40 cellular contexts compared by ENCODE assay signal in genomic region chr11:79506124-79506523, GRCh38.
"Had no signal": no experiment of that assay in that cellular context is flagged by ENCODE, and none has a peak within 500 bp of the region (broad histone marks: within the 10 kb centered on the region; RNA-seq: fewer than 3 reads in every experiment).

No MANE protein-coding gene starts in this region.

- FAIRE-seq: astrocyte, bronchial epithelial cell had no signal

- ATAC-seq: activated naive CD4-positive, alpha-beta T cell treated with anti-CD3 and anti-CD28 coated beads, Interleukin-2, amount 50 U/mL, for 72 hours; activated naive CD8-positive, alpha-beta T cell treated with anti-CD3 and anti-CD28 coated beads, Interleukin-2, amount 50 U/mL, for 24 hours; activated T-cell treated with anti-CD3 and anti-CD28 coated beads, Interleukin-2, amount 50 U/mL, for 4 hours; activated T-cell treated with anti-CD3 and anti-CD28 coated beads, Interleukin-2, amount 50 U/mL, for 72 hours; activated T-helper 17 cell treated with anti-CD3 and anti-CD28 coated beads, Interleukin-2, amount 50 U/mL, for 72 hours; body of pancreas had no signal

- H3K36me3 Mint-ChIP-seq: activated naive CD4-positive, alpha-beta T cell treated with anti-CD3 and anti-CD28 coated beads, Interleukin-2, amount 10 ng/mL, durations not matched to agents 7 days and 5 days; activated naive CD4-positive, alpha-beta T cell treated with anti-CD3 and anti-CD28 coated beads, Interleukin-2, amount 50 U/mL, for 24 hours; activated naive CD4-positive, alpha-beta T cell treated with anti-CD3 and anti-CD28 coated beads, Interleukin-2, amount 50 U/mL, for 72 hours; activated naive CD8-positive, alpha-beta T cell; activated naive CD8-positive, alpha-beta T cell treated with anti-CD3 and anti-CD28 coated beads for 36 hours; activated naive CD8-positive, alpha-beta T cell treated with anti-CD3 and anti-CD28 coated beads, Interleukin-2, amount 10 ng/mL, durations not matched to agents 7 days and 5 days; brain had no signal

- H3K4me1 ChIP-seq: adrenal gland, body of pancreas, breast epithelium had no signal

- H3K36me3 ChIP-seq: adrenal gland, ascending aorta, brain microvascular endothelial cell, breast epithelium, cardiac muscle cell had no signal

- H3K27me3 ChIP-seq: adrenal gland, ascending aorta, body of pancreas, brain microvascular endothelial cell, cardiac muscle cell had no signal

- H3K27ac ChIP-seq: adrenal gland, ascending aorta, body of pancreas, brain microvascular endothelial cell, breast epithelium, cardiac muscle cell had no signal

- H3K27ac Mint-ChIP-seq: activated naive CD4-positive, alpha-beta T cell treated with anti-CD3 and anti-CD28 coated beads for 36 hours; activated naive CD4-positive, alpha-beta T cell treated with anti-CD3 and anti-CD28 coated beads, Interleukin-2, amount 10 ng/mL, durations not matched to agents 7 days and 5 days; activated naive CD4-positive, alpha-beta T cell treated with anti-CD3 and anti-CD28 coated beads, Interleukin-2, amount 50 U/mL, for 24 hours; activated naive CD4-positive, alpha-beta T cell treated with anti-CD3 and anti-CD28 coated beads, Interleukin-2, amount 50 U/mL, for 72 hours; activated naive CD8-positive, alpha-beta T cell; activated naive CD8-positive, alpha-beta T cell treated with anti-CD3 and anti-CD28 coated beads for 36 hours; activated naive CD8-positive, alpha-beta T cell treated with anti-CD3 and anti-CD28 coated beads, Interleukin-2, amount 10 ng/mL, durations not matched to agents 7 days and 5 days; activated naive CD8-positive, alpha-beta T cell treated with anti-CD3 and anti-CD28 coated beads, Interleukin-2, amount 50 U/mL, for 24 hours; activated T-cell treated with anti-CD3 and anti-CD28 coated beads, Interleukin-2, amount 50 U/mL, for 24 hours; activated T-cell treated with anti-CD3 and anti-CD28 coated beads, Interleukin-2, amount 50 U/mL, for 72 hours; activated T-helper 1 cell treated with anti-CD3 and anti-CD28 coated beads, Interleukin-12 subunit alpha, Interleukin-12 subunit beta, Interleukin-2, Interleukin-4 antibody, amounts not matched to agents 30 ng/mL and 10 ng/mL and 1 ng/mL, durations not matched to agents 14 hours and 24 hours and 36 hours; activated T-helper 17 cell treated with anti-CD3 and anti-CD28 coated beads, Interleukin-2, amount 50 U/mL, for 72 hours; activated T-helper 2 cell treated with anti-CD3 and anti-CD28 coated beads, Interferon-gamma antibody, Interleukin-2, Interleukin-4, amounts not matched to agents 10 μg/mL and 5 μg/mL and 100 μg/mL, durations not matched to agents 14 hours and 24 hours and 36 hours had no signal

- H3K9me3 Mint-ChIP-seq: activated naive CD4-positive, alpha-beta T cell treated with anti-CD3 and anti-CD28 coated beads, Interleukin-2, amount 10 ng/mL, durations not matched to agents 7 days and 5 days; activated naive CD4-positive, alpha-beta T cell treated with anti-CD3 and anti-CD28 coated beads, Interleukin-2, amount 50 U/mL, for 24 hours; activated naive CD8-positive, alpha-beta T cell treated with anti-CD3 and anti-CD28 coated beads for 36 hours; activated naive CD8-positive, alpha-beta T cell treated with anti-CD3 and anti-CD28 coated beads, Interleukin-2, amount 10 ng/mL, durations not matched to agents 7 days and 5 days; activated naive CD8-positive, alpha-beta T cell treated with anti-CD3 and anti-CD28 coated beads, Interleukin-2, amount 50 U/mL, for 24 hours; activated T-helper 1 cell treated with anti-CD3 and anti-CD28 coated beads, Interleukin-12 subunit alpha, Interleukin-12 subunit beta, Interleukin-2, Interleukin-4 antibody, amounts not matched to agents 30 ng/mL and 10 ng/mL and 1 ng/mL, durations not matched to agents 14 hours and 24 hours and 36 hours; activated T-helper 17 cell treated with anti-CD3 and anti-CD28 coated beads, Interleukin-2, amount 50 U/mL, for 72 hours; activated T-helper 2 cell treated with anti-CD3 and anti-CD28 coated beads, Interferon-gamma antibody, Interleukin-2, Interleukin-4, amounts not matched to agents 10 μg/mL and 5 μg/mL and 100 μg/mL, durations not matched to agents 14 hours and 24 hours and 36 hours had no signal

- H3K27me3 Mint-ChIP-seq: activated naive CD4-positive, alpha-beta T cell treated with anti-CD3 and anti-CD28 coated beads, Interleukin-2, amount 10 ng/mL, durations not matched to agents 7 days and 5 days; activated naive CD8-positive, alpha-beta T cell treated with anti-CD3 and anti-CD28 coated beads, Interleukin-2, amount 10 ng/mL, durations not matched to agents 7 days and 5 days; central memory CD8-positive, alpha-beta T cell had no signal

- H3K4me3 ChIP-seq: adrenal gland, ascending aorta, body of pancreas, breast epithelium, cardiac muscle cell had no signal

- H3K9me3 ChIP-seq: adrenal gland, ascending aorta, body of pancreas, breast epithelium had no signal

- DNase-seq: activated effector memory CD4-positive, alpha-beta T cell treated with anti-CD3 and anti-CD28 coated beads, Interleukin-2, amount 50 U/mL, for 16 hours; activated effector memory CD4-positive, alpha-beta T cell treated with Interleukin-2 at 50 U/mL for 16 hours; activated gamma-delta T cell; activated gamma-delta T cell treated with Interleukin-2 at 50 U/mL for 16 hours; activated naive CD4-positive, alpha-beta T cell; activated naive CD4-positive, alpha-beta T cell treated with anti-CD3 and anti-CD28 coated beads for 36 hours; activated naive CD4-positive, alpha-beta T cell treated with anti-CD3 and anti-CD28 coated beads, Interleukin-2, amount 10 ng/mL, durations not matched to agents 7 days and 5 days; activated naive CD4-positive, alpha-beta T cell treated with anti-CD3 and anti-CD28 coated beads, Interleukin-2, amount 50 U/mL, for 16 hours; activated naive CD4-positive, alpha-beta T cell treated with Interleukin-2 at 50 U/mL for 16 hours; activated naive CD8-positive, alpha-beta T cell treated with anti-CD3 and anti-CD28 coated beads for 36 hours; activated naive CD8-positive, alpha-beta T cell treated with anti-CD3 and anti-CD28 coated beads, Interleukin-2, amount 10 ng/mL, durations not matched to agents 7 days and 5 days; activated naive CD8-positive, alpha-beta T cell treated with anti-CD3 and anti-CD28 coated beads, Interleukin-2, amount 50 U/mL, for 24 hours; activated T-cell treated with anti-CD3 and anti-CD28 coated beads, Interleukin-2, amount 50 U/mL, for 1 hour; activated T-cell treated with anti-CD3 and anti-CD28 coated beads, Interleukin-2, amount 50 U/mL, for 24 hours; activated T-cell treated with anti-CD3 and anti-CD28 coated beads, Interleukin-2, amount 50 U/mL, for 4 hours; activated T-cell treated with anti-CD3 and anti-CD28 coated beads, Interleukin-2, amount 50 U/mL, for 48 hours; activated T-cell treated with anti-CD3 and anti-CD28 coated beads, Interleukin-2, amount 50 U/mL, for 72 hours; adrenal gland; amniotic stem cell; amygdala; anterior cingulate cortex; aorta; body of pancreas; brain microvascular endothelial cell; caudate nucleus; central memory CD4-positive, alpha-beta T cell; cerebellar nuclear complex had no signal

- H3K4me1 Mint-ChIP-seq: activated naive CD4-positive, alpha-beta T cell treated with anti-CD3 and anti-CD28 coated beads, Interleukin-2, amount 10 ng/mL, durations not matched to agents 7 days and 5 days; activated naive CD4-positive, alpha-beta T cell treated with anti-CD3 and anti-CD28 coated beads, Interleukin-2, amount 50 U/mL, for 24 hours; activated naive CD8-positive, alpha-beta T cell treated with anti-CD3 and anti-CD28 coated beads for 36 hours; activated naive CD8-positive, alpha-beta T cell treated with anti-CD3 and anti-CD28 coated beads, Interleukin-2, amount 10 ng/mL, durations not matched to agents 7 days and 5 days; activated naive CD8-positive, alpha-beta T cell treated with anti-CD3 and anti-CD28 coated beads, Interleukin-2, amount 50 U/mL, for 24 hours; activated T-helper 17 cell treated with anti-CD3 and anti-CD28 coated beads, Interleukin-2, amount 50 U/mL, for 72 hours; central memory CD8-positive, alpha-beta T cell had no signal

- H3K4me3 Mint-ChIP-seq: activated naive CD4-positive, alpha-beta T cell treated with anti-CD3 and anti-CD28 coated beads for 36 hours; activated naive CD4-positive, alpha-beta T cell treated with anti-CD3 and anti-CD28 coated beads, Interleukin-2, amount 10 ng/mL, durations not matched to agents 7 days and 5 days; activated naive CD4-positive, alpha-beta T cell treated with anti-CD3 and anti-CD28 coated beads, Interleukin-2, amount 50 U/mL, for 24 hours; activated naive CD8-positive, alpha-beta T cell; activated naive CD8-positive, alpha-beta T cell treated with anti-CD3 and anti-CD28 coated beads for 36 hours; activated naive CD8-positive, alpha-beta T cell treated with anti-CD3 and anti-CD28 coated beads, Interleukin-2, amount 10 ng/mL, durations not matched to agents 7 days and 5 days; activated naive CD8-positive, alpha-beta T cell treated with anti-CD3 and anti-CD28 coated beads, Interleukin-2, amount 50 U/mL, for 24 hours; activated T-cell treated with anti-CD3 and anti-CD28 coated beads, Interleukin-2, amount 50 U/mL, for 24 hours; activated T-cell treated with anti-CD3 and anti-CD28 coated beads, Interleukin-2, amount 50 U/mL, for 4 hours; activated T-cell treated with anti-CD3 and anti-CD28 coated beads, Interleukin-2, amount 50 U/mL, for 72 hours; activated T-helper 1 cell treated with anti-CD3 and anti-CD28 coated beads, Interleukin-12 subunit alpha, Interleukin-12 subunit beta, Interleukin-2, Interleukin-4 antibody, amounts not matched to agents 30 ng/mL and 10 ng/mL and 1 ng/mL, durations not matched to agents 14 hours and 24 hours and 36 hours; activated T-helper 17 cell treated with anti-CD3 and anti-CD28 coated beads, Interleukin-2, amount 50 U/mL, for 72 hours; brain; central memory CD8-positive, alpha-beta T cell had no signal
